Comparison of ENCODE assay signal across 19 cellular contexts in the genomic region with DNA sequence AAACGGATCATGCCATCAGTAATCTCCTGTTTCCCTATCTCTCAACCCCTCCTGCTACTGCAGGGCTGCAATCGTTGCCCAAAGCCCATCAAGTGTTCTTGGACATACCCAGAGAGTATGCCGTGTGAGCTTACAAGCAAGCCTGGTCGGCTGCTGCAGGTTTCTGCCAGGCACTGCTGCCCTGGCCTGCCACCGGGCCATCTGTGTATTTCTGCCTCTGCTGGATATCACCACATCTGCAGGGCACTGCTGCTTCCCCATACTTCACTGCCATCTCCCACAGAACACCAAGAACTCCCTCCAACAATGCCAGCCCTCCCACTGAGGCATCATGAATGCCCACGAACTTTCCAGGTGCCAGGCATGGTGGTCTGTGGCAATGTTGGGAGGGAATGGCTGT.
DNase-seq lines count a peak whose midpoint lies in the region; ATAC-seq, FAIRE-seq and TF ChIP-seq lines count a peak whose summit lies in the region.
"Had no signal": no experiment of that assay in that cellular context is flagged by ENCODE, and none has a peak within 500 bp of the region (broad histone marks: within the 10 kb centered on the region; RNA-seq: fewer than 3 reads in every experiment).

No MANE protein-coding gene starts in this region.

- H3K9me3 Mint-ChIP-seq in activated T-cell treated with anti-CD3 and anti-CD28 coated beads, Interleukin-2, amount 50 U/mL, for 24 hours: no peaks in the 10 kb centered on the region
- H3K9me3 Mint-ChIP-seq: CD4-positive, CD25-positive, alpha-beta regulatory T cell; CD8-positive, alpha-beta memory T cell; H9 had no signal

- TF ChIP-seq CTCF in A549 (IDR thresholded peaks at IDR 0.05): no peak

- CTCF ChIA-PET in A549 (lab: Yijun Ruan, JAX): interaction anchor here (1.3 kb wide), 1 partner anchor 10 kb away, joined by 4 read pairs; no protein-coding TSS in a partner anchor

- H3K9me3 ChIP-seq in A549 (no peaks in the 10 kb centered on the region), neuronal stem cell (replicated peaks in 1 of 2; ENCODE audit: control insufficient read depth in 2 of 2, insufficient read depth in 1 of 2, low read depth in 1 of 2, low read length in 2 of 2) (no peaks in the 10 kb centered on the region)
- H3K9me3 ChIP-seq: BE2C had no signal

- H3K36me3 ChIP-seq in neuronal stem cell (replicated peaks in 1 of 2; ENCODE audit: control insufficient read depth in 2 of 2, insufficient read depth in 2 of 2, low read length in 2 of 2): no peaks in the 10 kb centered on the region
- H3K36me3 ChIP-seq: BE2C had no signal

- no peak for TF ChIP-seq RAD21 in A549 (conservative IDR thresholded peaks at IDR 0.05 in 1 of 2, IDR thresholded peaks at IDR 0.05 in 1 of 2)

- peaks cover 2% of the 10 kb centered on the region for H3K4me1 Mint-ChIP-seq in activated T-cell treated with anti-CD3 and anti-CD28 coated beads, Interleukin-2, amount 50 U/mL, for 24 hours (ENCODE audit: low read depth)
- H3K4me1 Mint-ChIP-seq: CD8-positive, alpha-beta memory T cell had no signal

- H3K18ac ChIP-seq in neuronal stem cell (ENCODE audit: low read length): peak overlapping the region; percentile 46

- H3K4me3 ChIP-seq in A549 (no peak overlapping the region), neuronal stem cell (ENCODE audit: low read length in 2 of 2) (no peak overlapping the region)
- H3K4me3 ChIP-seq: GM12878 had no signal

- no peak overlapping the region for H4K8ac ChIP-seq in neuronal stem cell (ENCODE audit: low read depth, low read length)

- H2AK5ac ChIP-seq in neuronal stem cell (ENCODE audit: low read depth, low read length): peak overlapping the region; percentile 70

- peaks cover 0 to 25% (median 0%) of the 10 kb centered on the region in 3 experiments for H3K27me3 ChIP-seq in neuronal stem cell (ENCODE audit: control insufficient read depth in 3 of 3, insufficient read depth in 3 of 3, low read depth in 1 of 3, low read length in 3 of 3)
- H3K27me3 ChIP-seq: BE2C had no signal

- H3K14ac ChIP-seq in neuronal stem cell (ENCODE audit: low read length): peak overlapping the region; percentile 43

- ATAC-seq in A549 (peak; percentile 29 to 51; a peak in 1 of 6 replicates), SK-N-SH treated with all-trans-retinoic acid at 6 μM for 48 hours (peak; percentile 71), HG03280 (IDR thresholded peaks at IDR 0.05; ENCODE audit: unreplicated experiment) (no peak)
- ATAC-seq: GM12878 had no signal

- peak overlapping the region; percentile 69 for H2BK12ac ChIP-seq in neuronal stem cell (ENCODE audit: low read length)

- FAIRE-seq in A549 (lab: Jason Lieb, UNC): no peak
- FAIRE-seq in HTR-8/SVneo (lab: Jason Lieb, UNC): peak; percentile 20
- FAIRE-seq: GM12878 had no signal

- WGBS in A549 (ENCODE audit: missing lambda C conversion rate): 12% methylated on average over 6 of the region's 6 CpGs
- WGBS in neuronal stem cell (ENCODE audit: extremely low coverage in 2 of 2, insufficient read length in 2 of 2, insufficient replicate concordance in 1 of 2), 2 donors: no CpG with 5 or more reads among the region's 6 CpGs

- H3K9ac ChIP-seq in neuronal stem cell (ENCODE audit: low read depth, low read length, poor library complexity): no peak overlapping the region

- H3K27ac ChIP-seq in A549 (no peak overlapping the region), neuronal stem cell (replicated peaks; ENCODE audit: low read length) (no peak overlapping the region)

- H3K23ac ChIP-seq in neuronal stem cell (ENCODE audit: low read depth, low read length, poor library complexity): no peak overlapping the region

- no peak overlapping the region for H2BK5ac ChIP-seq in neuronal stem cell (ENCODE audit: low read length)

- no peak for TF ChIP-seq EP300 in A549 (IDR thresholded peaks at IDR 0.05)

- H2BK120ac ChIP-seq in neuronal stem cell (ENCODE audit: low read depth, low read length): no peak overlapping the region

- H3K79me1 ChIP-seq in neuronal stem cell (ENCODE audit: low read depth, low read length): no peaks in the 10 kb centered on the region

- H3K27me3 Mint-ChIP-seq in activated T-cell treated with anti-CD3 and anti-CD28 coated beads, Interleukin-2, amount 50 U/mL, for 24 hours: peaks cover 25% of the 10 kb centered on the region

- H3K4me1 ChIP-seq in A549: no peaks in the 10 kb centered on the region
- peaks cover 0 to 11% of the 10 kb centered on the region in 2 donors for H3K4me1 ChIP-seq in neuronal stem cell (ENCODE audit: control insufficient read depth in 2 of 2, insufficient read depth in 1 of 2, low read depth in 1 of 2, low read length in 2 of 2)
- H3K4me1 ChIP-seq: BE2C had no signal

- no peak for TF ChIP-seq POLR2A in A549 (IDR thresholded peaks at IDR 0.05; ENCODE audit: low read length)

- no peak overlapping the region for H3K4ac ChIP-seq in neuronal stem cell (ENCODE audit: low read length)

- H3K36me3 Mint-ChIP-seq in activated T-cell treated with anti-CD3 and anti-CD28 coated beads, Interleukin-2, amount 50 U/mL, for 24 hours (ENCODE audit: low read depth): no peaks in the 10 kb centered on the region
- H3K36me3 Mint-ChIP-seq: CD4-positive, CD25-positive, alpha-beta regulatory T cell; CD8-positive, alpha-beta memory T cell had no signal

- H4K91ac ChIP-seq in neuronal stem cell (ENCODE audit: low read depth, low read length, poor library complexity): no peak overlapping the region

- H2AFZ ChIP-seq in neuronal stem cell (ENCODE audit: low read length): no peak overlapping the region

- peak overlapping the region; percentile 46 for H2BK15ac ChIP-seq in neuronal stem cell (ENCODE audit: low read length)

- no peak overlapping the region for H3K4me3 Mint-ChIP-seq in activated T-cell treated with anti-CD3 and anti-CD28 coated beads, Interleukin-2, amount 50 U/mL, for 24 hours
- H3K4me3 Mint-ChIP-seq: CD4-positive, CD25-positive, alpha-beta regulatory T cell; CD8-positive, alpha-beta memory T cell; H9 had no signal

- POLR2A ChIA-PET in A549 (lab: Yijun Ruan, JAX): no interaction called here

- H3K27ac Mint-ChIP-seq in activated T-cell treated with anti-CD3 and anti-CD28 coated beads, Interleukin-2, amount 50 U/mL, for 24 hours: no peak overlapping the region
- H3K27ac Mint-ChIP-seq: CD4-positive, CD25-positive, alpha-beta regulatory T cell; CD8-positive, alpha-beta memory T cell had no signal

- H3K4me2 ChIP-seq in A549 (no peak overlapping the region), neuronal stem cell (ENCODE audit: insufficient read depth, low read length, poor library complexity, severe bottlenecking) (no peak overlapping the region)

- DNase-seq in A549 (ENCODE audit: low read depth in 1 of 2, low spot score in 1 of 2) (no peak), HTR-8/SVneo (ENCODE audit: insufficient read length, low spot score) (no peak), neuronal stem cell (ENCODE audit: low spot score) (no peak)
- no peak for DNase-seq in activated T-cell treated with anti-CD3 and anti-CD28 coated beads, Interleukin-2, amount 50 U/mL, for 24 hours
- DNase-seq: ACHN; BE2C; C1 segment of cervical spinal cord; CD4-positive, CD25-positive, alpha-beta regulatory T cell; CD8-positive, alpha-beta memory T cell; COR-L47; DMS 273 treated with DMSO at 0.1 percent for 48 hours; DMS53; DND-41; EL; GOT3; H9 had no signal

TF ChIP-seq in A549, 52 proteins besides CTCF, POLR2A, EP300 and RAD21 (continues in another document):
- TF ChIP-seq, protein P1, sequence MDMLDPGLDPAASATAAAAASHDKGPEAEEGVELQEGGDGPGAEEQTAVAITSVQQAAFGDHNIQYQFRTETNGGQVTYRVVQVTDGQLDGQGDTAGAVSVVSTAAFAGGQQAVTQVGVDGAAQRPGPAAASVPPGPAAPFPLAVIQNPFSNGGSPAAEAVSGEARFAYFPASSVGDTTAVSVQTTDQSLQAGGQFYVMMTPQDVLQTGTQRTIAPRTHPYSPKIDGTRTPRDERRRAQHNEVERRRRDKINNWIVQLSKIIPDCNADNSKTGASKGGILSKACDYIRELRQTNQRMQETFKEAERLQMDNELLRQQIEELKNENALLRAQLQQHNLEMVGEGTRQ (IDR thresholded peaks at IDR 0.05): no peak
- no peak for TF ChIP-seq HOXB5 (CRISPR knock-in tag; IDR thresholded peaks at IDR 0.05)

TF ChIP-seq in SK-N-SH treated with all-trans-retinoic acid at 6 μM for 48 hours, 23 proteins besides CTCF, POLR2A, EP300 and RAD21:
- TF ChIP-seq TOX (CRISPR knock-in tag; IDR thresholded peaks at IDR 0.05; ENCODE audit: borderline replicate concordance) (no peak), TCF4 (CRISPR knock-in tag; IDR thresholded peaks at IDR 0.05; ENCODE audit: borderline replicate concordance) (peak; percentile 46; the same call in 1 of the 2 replicates)
